ENCODE assay signal across 22 cellular contexts in genomic region chr21:38849776-38850175, GRCh38. TPM values are rescaled to one million over a fixed set of nuclear protein-coding genes. Genes with fewer than 3 reads are reported as not detected.
DNase-seq lines count a peak whose midpoint lies in the region; ATAC-seq, FAIRE-seq and TF ChIP-seq lines count a peak whose summit lies in the region.
"Had no signal": no experiment of that assay in that cellular context is flagged by ENCODE, and none has a peak within 500 bp of the region (broad histone marks: within the 10 kb centered on the region; RNA-seq: fewer than 3 reads in every experiment).

No MANE protein-coding gene starts in this region.

- H3K27ac ChIP-seq in IMR-90 (ENCODE audit: insufficient read depth, low read length) (no peak overlapping the region), GM12878 (ENCODE audit: control insufficient read depth, insufficient read depth) (no peak overlapping the region)
- H3K27ac ChIP-seq: GM23248, PC-9, RWPE1, SJCRH30 had no signal

- SMC1A ChIA-PET in GM12878 (lab: Charles Lee; ENCODE audit: uncharacterized antibody, unreplicated experiment), result interaction anchor here (1.2 kb wide), 1 partner anchor 29 kb away, joined by 3 read pairs; no protein-coding TSS in a partner anchor

- peak overlapping the region; percentile 25; the same call in 1 of the 3 replicates for H2BK15ac ChIP-seq in IMR-90 (ENCODE audit: low read depth, low read length)

- H2AFZ ChIP-seq in IMR-90 (replicated peaks; ENCODE audit: low read length, poor library complexity) (peak overlapping the region; percentile 28), GM12878 (ENCODE audit: control insufficient read depth, low read depth, low read length) (no peak overlapping the region)
- H2AFZ ChIP-seq: GM23248, PC-9 had no signal

- FAIRE-seq in GM12878 (lab: Jason Lieb, UNC), result no peak
- FAIRE-seq: A549, G401.6 had no signal

- H3K27me3 ChIP-seq in IMR-90 (ENCODE audit: control insufficient read depth, insufficient read depth, low read length) (no peaks in the 10 kb centered on the region), GM12878 (replicated peaks in 1 of 2; ENCODE audit: control insufficient read depth in 2 of 2, insufficient read depth in 2 of 2, low read length in 1 of 2) (no peaks in the 10 kb centered on the region)
- H3K27me3 ChIP-seq: SJCRH30 had no signal

- no peak for ATAC-seq in IMR-90 (ENCODE audit: low read depth)
- peak; percentile 68 for ATAC-seq in GM12878
- no peak for ATAC-seq in HG02798 (IDR thresholded peaks at IDR 0.05; ENCODE audit: poor library complexity, unreplicated experiment)
- ATAC-seq in HG03159 (IDR thresholded peaks at IDR 0.05; ENCODE audit: unreplicated experiment), result no peak
- ATAC-seq: A549, HCT116 had no signal

- no CpG with 5 or more reads among the region's 6 CpGs for WGBS in IMR-90 (ENCODE audit: extremely low coverage in 2 of 2, insufficient read length in 1 of 2), 2 experiments
- WGBS in GM12878 (ENCODE audit: insufficient coverage, insufficient replicate concordance, low lambda C conversion rate, missing lambda C conversion rate), result 48% methylated on average over 6 of the region's 6 CpGs

- no peak for TF ChIP-seq POLR2A in IMR-90 (IDR thresholded peaks at IDR 0.05; ENCODE audit: low read depth, low read length)
- TF ChIP-seq POLR2A in GM12878 (IDR thresholded peaks at IDR 0.05; ENCODE audit: low read depth, low read length), result no peak

- H3K4me3 ChIP-seq in IMR-90 (ENCODE audit: insufficient read depth, low read depth, low read length), result no peak overlapping the region
- no peak overlapping the region for H3K4me3 ChIP-seq in GM12878
- H3K4me3 ChIP-seq: A549, GM23248, PC-9, SJCRH30 had no signal

- peaks cover 5% of the 10 kb centered on the region for H3K27me3 Mint-ChIP-seq in nephron (ENCODE audit: low read depth)

- no peaks in the 10 kb centered on the region for H4K20me1 ChIP-seq in IMR-90 (ENCODE audit: insufficient read depth, low read length)
- no peaks in the 10 kb centered on the region for H4K20me1 ChIP-seq in GM12878 (ENCODE audit: control insufficient read depth, insufficient read depth)

- H3K9me1 ChIP-seq in IMR-90 (ENCODE audit: insufficient read depth, low read length), result peaks cover 9% of the 10 kb centered on the region

- no peaks in the 10 kb centered on the region for H3K36me3 Mint-ChIP-seq in nephron (ENCODE audit: low read depth)

- H3K36me3 ChIP-seq in IMR-90 (ENCODE audit: control insufficient read depth, insufficient read depth, low read length) (no peaks in the 10 kb centered on the region), GM12878 (ENCODE audit: control insufficient read depth in 2 of 2, insufficient read depth in 2 of 2, low read length in 1 of 2) (no peaks in the 10 kb centered on the region)
- H3K36me3 ChIP-seq: SJCRH30 had no signal

- H3K4ac ChIP-seq in IMR-90 (ENCODE audit: low read depth, low read length), result no peak overlapping the region

- intact Hi-C loops in IMR-90 (cut with micrococcal nuclease) (no loop called here), GM12878 (cut with micrococcal nuclease; ENCODE audit: unreplicated experiment) (no loop called here)

- H3K9me3 ChIP-seq in IMR-90 (ENCODE audit: control insufficient read depth, insufficient read depth, low read length) (peaks cover 6% of the 10 kb centered on the region), GM12878 (replicated peaks; ENCODE audit: control insufficient read depth, insufficient read depth, low read length) (no peaks in the 10 kb centered on the region)
- H3K9me3 ChIP-seq: Caco-2, SJCRH30 had no signal

- H3K23ac ChIP-seq in IMR-90 (ENCODE audit: low read depth, low read length), result peak overlapping the region; percentile 20; the same call in 1 of the 2 replicates

- TF ChIP-seq EP300 in GM12878 (IDR thresholded peaks at IDR 0.05; ENCODE audit: borderline replicate concordance in 1 of 2, control insufficient read depth in 1 of 2, low read depth in 2 of 2, low read length in 2 of 2), result no peak

- H3K56ac ChIP-seq in IMR-90 (ENCODE audit: extremely low read depth, insufficient read depth, low read length), result no peak overlapping the region

- no peak overlapping the region for H4K5ac ChIP-seq in IMR-90 (ENCODE audit: low read depth, low read length)

- H3K79me2 ChIP-seq in GM12878 (ENCODE audit: control insufficient read depth, insufficient read depth, low read length), result no peaks in the 10 kb centered on the region

- no peaks in the 10 kb centered on the region for H3K79me1 ChIP-seq in IMR-90 (ENCODE audit: low read depth in 1 of 2, low read length in 2 of 2)

- H2BK5ac ChIP-seq in IMR-90 (ENCODE audit: low read depth, low read length, poor library complexity, severe bottlenecking), result no peak overlapping the region

- no peak for TF ChIP-seq RAD21 in IMR-90 (IDR thresholded peaks at IDR 0.05; ENCODE audit: low read length)
- TF ChIP-seq RAD21 in GM12878 (IDR thresholded peaks at IDR 0.05; ENCODE audit: insufficient read depth, low read depth, low read length), result no peak

- RAD21 ChIA-PET in GM12878 (lab: Charles Lee; ENCODE audit: unreplicated experiment), result interaction anchor here (1.4 kb wide), 1 partner anchor 136 kb away, joined by 3 read pairs; no protein-coding TSS in a partner anchor

- TF ChIP-seq CTCF in IMR-90 (conservative IDR thresholded peaks at IDR 0.05; ENCODE audit: low read depth, low read length) (no peak), GM12878 (IDR thresholded peaks at IDR 0.05 in 2 of 3, conservative IDR thresholded peaks at IDR 0.05 in 1 of 3; ENCODE audit: control insufficient read depth in 2 of 3, extremely low read depth in 1 of 3, insufficient read depth in 1 of 3, low read depth in 3 of 3, low read length in 3 of 3) (no peak), nephron (IDR thresholded peaks at IDR 0.05; ENCODE audit: unreplicated experiment in 3 of 3) (no peak)

- CTCF ChIA-PET in IMR-90 (lab: Yijun Ruan, JAX), result no interaction called here
- CTCF ChIA-PET in GM12878 (lab: Yijun Ruan, JAX), result no interaction called here

- in situ Hi-C loops in IMR-90 (cut with MboI; ENCODE audit: low sequenced_read_pairs) (no loop called here), GM12878 (cut with MboI) (no loop called here)

- H3K4me2 ChIP-seq in IMR-90 (ENCODE audit: low read depth, low read length) (no peak overlapping the region), GM12878 (ENCODE audit: control insufficient read depth, insufficient read depth) (no peak overlapping the region)
- H3K4me2 ChIP-seq: A549, PC-9 had no signal

- H3K9me3 Mint-ChIP-seq in nephron, result peaks cover 2% of the 10 kb centered on the region
- H3K9me3 Mint-ChIP-seq: CD4-positive, alpha-beta T cell had no signal

- no peak overlapping the region for H3K18ac ChIP-seq in IMR-90 (ENCODE audit: low read depth, low read length)

- dilution Hi-C loops in IMR-90 (cut with HindIII; ENCODE audit: low sequenced_read_pairs, unreplicated experiment), result no loop called here

- H3K4me1 ChIP-seq in IMR-90 (ENCODE audit: control insufficient read depth, insufficient read depth, low read length) (peaks cover 2% of the 10 kb centered on the region; the same call in 1 of the 2 replicates), GM12878 (ENCODE audit: control insufficient read depth, insufficient read depth, low read length) (no peaks in the 10 kb centered on the region)
- H3K4me1 ChIP-seq: Caco-2 had no signal

- no peak overlapping the region for H2AK9ac ChIP-seq in IMR-90 (replicated peaks; ENCODE audit: low read depth, low read length, poor library complexity)

- H3K27ac Mint-ChIP-seq in nephron, result peak overlapping the region; percentile 42 to 83 (median 82)
- H3K27ac Mint-ChIP-seq: CD4-positive, alpha-beta T cell had no signal

- no peak overlapping the region for H4K8ac ChIP-seq in IMR-90 (ENCODE audit: low read depth in 2 of 2, low read length in 2 of 2)

- no peak overlapping the region for H3K9ac ChIP-seq in IMR-90 (ENCODE audit: low read depth, low read length)
- no peak overlapping the region for H3K9ac ChIP-seq in GM12878 (ENCODE audit: control insufficient read depth, insufficient read depth, low read length)
- H3K9ac ChIP-seq: GM23248 had no signal

- H3K4me1 Mint-ChIP-seq in nephron, result peaks cover 45% of the 10 kb centered on the region

- H3K4me3 Mint-ChIP-seq in nephron, result peak overlapping the region in 1 of 3 experiments; percentile 27
- H3K4me3 Mint-ChIP-seq: CD4-positive, alpha-beta T cell had no signal

- no peak overlapping the region for H3K14ac ChIP-seq in IMR-90 (replicated peaks; ENCODE audit: low read depth, low read length)

- POLR2A ChIA-PET in IMR-90 (lab: Charles Lee; ENCODE audit: unreplicated experiment), result interaction anchor here (0.6 kb wide), 1 partner anchor 14 kb away, joined by 3 read pairs; no protein-coding TSS in a partner anchor
- POLR2A ChIA-PET in GM12878 (lab: Charles Lee), result no interaction called here

- no peak overlapping the region; the same call in 1 of the 2 replicates for H4K91ac ChIP-seq in IMR-90 (ENCODE audit: insufficient read depth, low read depth, low read length)

- H2BK20ac ChIP-seq in IMR-90 (ENCODE audit: low read depth, low read length), result no peak overlapping the region

- H2BK120ac ChIP-seq in IMR-90 (ENCODE audit: low read depth, low read length), result no peak overlapping the region

- BruUV-seq in IMR-90 (replicated peaks; lab: Mats Ljungman, UMichigan) (no TSS peak), GM12878 (replicated peaks; lab: Mats Ljungman, UMichigan) (no TSS peak)

- H2AK5ac ChIP-seq in IMR-90 (ENCODE audit: low read depth, low read length), result no peak overlapping the region

- DNase-seq in IMR-90, result no peak
- no peak for DNase-seq in GM12878 (ENCODE audit: low read depth, low spot score)
- DNase-seq in islet precursor cell, result peak; percentile 31
- DNase-seq in cerebellar cortex (ENCODE audit: low spot score), result no peak
- no peak for DNase-seq in stimulated activated CD4-positive, alpha-beta T cell treated with anti-CD3 and anti-CD28 coated beads, Interleukin-4, amount 100 ng/mL, for 24 hours
- DNase-seq: Caco-2; CD4-positive, alpha-beta T cell; GM23248; NCI-H1092; NCI-H146; NCI-H2029 treated with DMSO at 0.1 percent for 48 hours; NCI-H2171; NCI-H526; PC-9; SJCRH30 had no signal

RNA-seq across cellular contexts. Expression of gene ETS2, which starts 44.0 kb away (rescaled TPM):
- 20.6 and 21.7 TPM in 2 replicates for total RNA-seq in IMR-90 (2012; rRNA removed)
- 21.3 and 22.8 TPM in 2 replicates for polyA plus RNA-seq in IMR-90 (2012; rRNA removed)
- polyA plus RNA-seq in IMR-90 (2012; cell fraction: cytosol; rRNA removed), result 18.3 and 18.4 TPM in 2 replicates
- polyA plus RNA-seq in IMR-90 (2012; cell fraction: nucleus; rRNA removed; ENCODE audit: low replicate concordance), result 42.7 and 92.6 TPM in 2 replicates
- 2.2 and 2.7 TPM in 2 replicates for total RNA-seq in GM12878 (2013; cell fraction: nucleolus; rRNA removed)
- total RNA-seq in GM12878 (2014; rRNA removed), result 3.1 and 3.4 TPM in 2 replicates
- 3.4 TPM in 2 replicates for total RNA-seq in GM12878 (2014; rRNA removed; fragmentation: Illumina TruSeq; extraction: Trizol)
- total RNA-seq in GM12878 (2021), result 8.6 and 10.1 TPM in 2 replicates
- 1.5 TPM for polyA plus RNA-seq in GM12878 (2011; ENCODE audit: low read depth)
- polyA plus RNA-seq in GM12878 (2011; rRNA removed), result 2.7 and 4.7 TPM in 2 replicates
- polyA plus RNA-seq in GM12878 (2011; cell fraction: cytosol; rRNA removed), result 3.7 TPM in 2 replicates
- 8.2 and 8.8 TPM in 2 replicates for polyA plus RNA-seq in GM12878 (2011; cell fraction: nucleus; rRNA removed)
- polyA plus RNA-seq in GM12878 (2012), result 2.3 and 3.3 TPM in 2 replicates
- 6.5 and 7.8 TPM in 2 replicates for polyA plus RNA-seq in GM12878 (2014; fragmentation: Illumina TruSeq; extraction: Trizol)
- 1 to 10 TPM in 1 of 2 experiments, under 1 TPM in 1; 0.52 to 1.2 TPM for polyA plus RNA-seq in GM12878 (2014; fragmentation: Nextera tagmentation; extraction: Ambion mirVana)
- polyA plus RNA-seq in GM12878 (2014; rRNA removed), result 5.4 and 6.4 TPM in 2 replicates
- polyA plus RNA-seq in GM12878 (2016; fragmentation: Nextera tagmentation; extraction: Ambion mirVana), result 1 to 10 TPM; 3.8 to 3.9 TPM
- polyA minus RNA-seq in GM12878 (2011; rRNA and poly(A)+ RNA removed), result 3.9 and 4.6 TPM in 2 replicates
- polyA minus RNA-seq in GM12878 (2011; cell fraction: cytosol; rRNA and poly(A)+ RNA removed), result 3.6 TPM in 2 replicates
- polyA minus RNA-seq in GM12878 (2011; cell fraction: nucleus; rRNA and poly(A)+ RNA removed), result 3.4 and 6.3 TPM in 2 replicates
